9 cellular contexts compared by ENCODE assay signal in the genomic region with DNA sequence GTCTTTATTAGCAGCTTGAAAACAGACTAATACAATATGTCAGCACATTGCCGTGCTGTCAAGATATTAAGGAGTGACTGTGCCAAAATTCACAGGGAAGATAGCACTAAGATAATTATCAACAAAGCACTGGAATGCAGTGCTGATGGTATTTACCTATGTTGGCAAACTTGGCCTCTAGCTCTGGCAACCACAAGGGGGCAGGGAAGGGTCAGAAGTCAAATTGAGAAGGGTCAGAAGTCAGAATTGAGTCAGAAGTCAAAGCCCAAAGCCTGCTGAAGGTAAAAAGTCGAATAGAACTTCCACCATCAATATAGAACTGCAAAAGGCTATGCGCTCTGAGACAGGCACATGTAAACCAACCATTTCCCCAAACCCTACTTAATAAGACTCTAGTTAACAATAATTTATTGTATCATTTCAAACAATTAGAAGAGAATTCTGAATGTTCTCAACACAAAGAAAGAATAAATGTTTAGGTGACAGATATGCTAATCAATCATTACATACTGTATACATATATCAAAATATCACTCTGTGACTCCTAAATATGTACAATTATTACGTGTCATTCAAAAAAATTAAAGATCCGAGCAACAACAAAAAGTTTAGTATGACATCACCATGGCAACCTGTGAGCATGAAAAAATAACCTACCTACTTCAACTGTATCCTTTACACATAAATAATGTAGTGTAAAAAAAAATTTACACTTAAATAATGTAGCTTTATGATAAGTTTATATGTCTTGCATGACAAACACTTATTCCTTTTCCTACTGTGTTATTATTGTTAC.
DNase-seq lines count a peak whose midpoint lies in the region; ATAC-seq and TF ChIP-seq lines count a peak whose summit lies in the region.
"Had no signal": no experiment of that assay in that cellular context is flagged by ENCODE, and none has a peak within 500 bp of the region (broad histone marks: within the 10 kb centered on the region; RNA-seq: fewer than 3 reads in every experiment).

No MANE protein-coding gene starts in this region.

- no peak overlapping the region for H3K4me3 Mint-ChIP-seq in CD8-positive, alpha-beta T cell
- H3K4me3 Mint-ChIP-seq: activated CD4-positive, alpha-beta T cell treated with anti-CD3 and anti-CD28 coated beads, Interleukin-2, amount 10 ng/mL, durations not matched to agents 24 days and 14 days had no signal

- intact Hi-C loops in CD8-positive, alpha-beta T cell (cut with DNase I, micrococcal nuclease), result no loop called here

- H3K4me3 ChIP-seq in CD8-positive, alpha-beta T cell (ENCODE audit: low read depth, low read length), result no peak overlapping the region

- H3K27me3 Mint-ChIP-seq in CD8-positive, alpha-beta T cell (ENCODE audit: low read depth), result no peaks in the 10 kb centered on the region
- H3K27me3 Mint-ChIP-seq: activated CD4-positive, alpha-beta T cell treated with anti-CD3 and anti-CD28 coated beads, Interleukin-2, amount 10 ng/mL, durations not matched to agents 24 days and 14 days had no signal

- no peak for TF ChIP-seq CTCF in CD8-positive, alpha-beta T cell (IDR thresholded peaks at IDR 0.05)

- H3K4me1 ChIP-seq in CD8-positive, alpha-beta T cell (ENCODE audit: insufficient read depth, low read length), result no peaks in the 10 kb centered on the region

- in situ Hi-C loops in KBM-7 (cut with MboI; ENCODE audit: low pct_unique_long_range_greater_than_20kb, low sequenced_read_pairs), result no loop called here

- H3K9me3 Mint-ChIP-seq in CD8-positive, alpha-beta T cell, result no peaks in the 10 kb centered on the region
- H3K9me3 Mint-ChIP-seq: activated CD4-positive, alpha-beta T cell treated with anti-CD3 and anti-CD28 coated beads, Interleukin-2, amount 10 ng/mL, durations not matched to agents 24 days and 14 days had no signal

- no peaks in the 10 kb centered on the region for H3K27me3 ChIP-seq in CD8-positive, alpha-beta T cell (ENCODE audit: insufficient read depth, low read length)

- no peaks in the 10 kb centered on the region for H3K9me3 ChIP-seq in CD8-positive, alpha-beta T cell (ENCODE audit: low read length)

- CTCF ChIA-PET in CD8-positive, alpha-beta T cell (lab: Charles Lee), result no interaction called here

- no peaks in the 10 kb centered on the region for H3K36me3 Mint-ChIP-seq in CD8-positive, alpha-beta T cell

- H3K27ac Mint-ChIP-seq in CD8-positive, alpha-beta T cell, result no peak overlapping the region
- H3K27ac Mint-ChIP-seq: activated CD4-positive, alpha-beta T cell treated with anti-CD3 and anti-CD28 coated beads, Interleukin-2, amount 10 ng/mL, durations not matched to agents 24 days and 14 days had no signal

- H3K4me1 Mint-ChIP-seq in CD8-positive, alpha-beta T cell (ENCODE audit: low read depth), result no peaks in the 10 kb centered on the region
- H3K4me1 Mint-ChIP-seq: activated CD4-positive, alpha-beta T cell treated with anti-CD3 and anti-CD28 coated beads, Interleukin-2, amount 10 ng/mL, durations not matched to agents 24 days and 14 days had no signal

- POLR2A ChIA-PET in CD8-positive, alpha-beta T cell (lab: Charles Lee), result no interaction called here

- H3K36me3 ChIP-seq in CD8-positive, alpha-beta T cell (ENCODE audit: insufficient read depth, low read length), result no peaks in the 10 kb centered on the region

- ATAC-seq in GM21737 (IDR thresholded peaks at IDR 0.05; ENCODE audit: unreplicated experiment) (no peak), GM18858 (IDR thresholded peaks at IDR 0.05; ENCODE audit: unreplicated experiment) (no peak)
- no peak for ATAC-seq in CD8-positive, alpha-beta T cell

- peak; percentile 34 for DNase-seq in Daoy (ENCODE audit: low read depth)
- DNase-seq in KBM-7, result peak; percentile 26
- peak; percentile 17 for DNase-seq in UCSD-AML1 (lab: John Stamatoyannopoulos, UW; ENCODE audit: unreplicated experiment)
- peak; percentile 4 for DNase-seq in medulla oblongata (ENCODE audit: extremely low spot score)
- DNase-seq in CD8-positive, alpha-beta T cell, result no peak
- DNase-seq in stimulated activated CD4-positive, alpha-beta T cell treated with anti-CD3 and anti-CD28 coated beads, Interleukin-4, amount 100 ng/mL, for 4 hours, result no peak
- DNase-seq: activated CD4-positive, alpha-beta T cell treated with anti-CD3 and anti-CD28 coated beads, Interleukin-2, amount 10 ng/mL, durations not matched to agents 24 days and 14 days had no signal

- H3K27ac ChIP-seq in CD8-positive, alpha-beta T cell (ENCODE audit: low read depth, low read length), result no peak overlapping the region

Comparison
In these comparisons a context has a peak if more than half of its experiments do, and no peak if none do; other contexts are left out.
1. DNase-seq: peak in Daoy (single experiment), KBM-7 (single experiment), UCSD-AML1 (single experiment) and medulla oblongata (single experiment); none in CD8-positive, alpha-beta T cell (0 of 7) and stimulated activated CD4-positive, alpha-beta T cell treated with anti-CD3 and anti-CD28 coated beads, Interleukin-4, amount 100 ng/mL, for 4 hours (0 of 2).